26 cellular contexts compared by ENCODE assay signal in genomic region chr17:79148584-79148983, GRCh38.
"Had no signal": no experiment of that assay in that cellular context is flagged by ENCODE, and none has a peak within 500 bp of the region (broad histone marks: within the 10 kb centered on the region; RNA-seq: fewer than 3 reads in every experiment).

No MANE protein-coding gene starts in this region.

- H3K4me1 ChIP-seq: stomach, suprapubic skin, testis, thyroid gland, tibial artery, tibial nerve, transverse colon, upper lobe of left lung, upper lobe of right lung, uterus, vagina had no signal

- FAIRE-seq: urothelium cell line had no signal

- ATAC-seq: stimulated activated effector memory CD8-positive, alpha-beta T cell treated with anti-CD3 and anti-CD28 coated beads, Interleukin-12 subunit alpha, Interleukin-12 subunit beta, amount 100 ng/mL, for 72 hours; stimulated activated memory B cell treated with anti-CD40 and anti-IgM and Interleukin-4, amounts not matched to agents 10 μg/mL and 1 μg/mL and 100 μg/mL, for 72 hours; stimulated activated naive B cell treated with anti-CD40 and anti-IgM and Interleukin-4, amounts not matched to agents 10 μg/mL and 1 μg/mL and 100 μg/mL, for 72 hours; stimulated activated naive CD8-positive, alpha-beta T cell treated with anti-CD3 and anti-CD28 coated beads, Interleukin-15, amount 100 ng/mL, for 72 hours; stimulated activated naive CD8-positive, alpha-beta T cell treated with anti-CD3 and anti-CD28 coated beads, Interleukin-15, Interleukin-2, amounts not matched to agents 100 U/mL and 50 U/mL, for 24 hours; upper lobe of right lung had no signal

- H3K36me3 ChIP-seq: stomach, suprapubic skin, thoracic aorta, thyroid gland, tibial artery, tibial nerve, transverse colon, upper lobe of left lung, upper lobe of right lung, uterus, vagina had no signal

- DNase-seq: stimulated activated CD4-positive, alpha-beta T cell treated with anti-CD3 and anti-CD28 coated beads, Interleukin-2, amount 100 ng/mL, for 48 hours; stimulated activated CD4-positive, alpha-beta T cell treated with anti-CD3 and anti-CD28 coated beads, Interleukin-4, amount 100 ng/mL, for 1 hour; stimulated activated CD4-positive, alpha-beta T cell treated with anti-CD3 and anti-CD28 coated beads, Interleukin-4, amount 100 ng/mL, for 24 hours; stimulated activated CD4-positive, alpha-beta T cell treated with anti-CD3 and anti-CD28 coated beads, Interleukin-4, amount 100 ng/mL, for 4 hours; stimulated activated CD8-positive, alpha-beta memory T cell treated with anti-CD3 and anti-CD28 coated beads, Interleukin-4, amount 100 ng/mL, for 48 hours; stimulated activated naive B cell treated with anti-CD40 and anti-IgM and Interleukin-4, amounts not matched to agents 10 μg/mL and 1 μg/mL and 100 μg/mL, for 72 hours; stimulated activated naive CD4-positive, alpha-beta T cell; stimulated activated naive CD4-positive, alpha-beta T cell treated with Interleukin-2 at 50 U/mL for 16 hours; stimulated activated naive CD8-positive, alpha-beta T cell treated with anti-CD3 and anti-CD28 coated beads, Interleukin-15, amount 100 ng/mL, for 72 hours; stimulated activated naive CD8-positive, alpha-beta T cell treated with anti-CD3 and anti-CD28 coated beads, Interleukin-15, Interleukin-2, amounts not matched to agents 100 U/mL and 50 U/mL, for 24 hours; stomach; testis; thyroid gland; tibial artery; transverse colon; trophoblast cell; upper lobe of right lung; uterus had no signal

- H3K9me3 ChIP-seq: stomach, suprapubic skin, testis, thoracic aorta, thyroid gland, tibial artery, tibial nerve, transverse colon, upper lobe of left lung, upper lobe of right lung, uterus, vagina had no signal

- H3K4me3 ChIP-seq: stomach, suprapubic skin, testis, thoracic aorta, thyroid gland, tibial artery, tibial nerve, transverse colon, upper lobe of left lung, upper lobe of right lung, uterus, vagina had no signal

- H3K27ac ChIP-seq: stomach, suprapubic skin, testis, thoracic aorta, thyroid gland, tibial artery, tibial nerve, transverse colon, upper lobe of left lung, upper lobe of right lung, uterus, vagina had no signal

- H3K27me3 ChIP-seq: testis, thyroid gland, uterus, vagina had no signal
